8 cellular contexts compared by ENCODE assay signal in genomic region chr9:109182940-109183798, GRCh38. TPM values are rescaled to one million over a fixed set of nuclear protein-coding genes. Genes with fewer than 3 reads are reported as not detected.
A peak's percentile ranks its signal among the peaks of the same experiment; 100 is the strongest.
DNase-seq lines count a peak whose midpoint lies in the region; ATAC-seq and TF ChIP-seq lines count a peak whose summit lies in the region.

No MANE protein-coding gene starts in this region.

- peak; percentile 50 for DNase-seq in EL
- peak; percentile 72 for DNase-seq in H9
- peak; percentile 56 for DNase-seq in RPMI7951 (ENCODE audit: low read depth)
- peak; percentile 24 for DNase-seq in fibroblast of mammary gland (ENCODE audit: low read depth)
- DNase-seq in stimulated activated effector memory CD8-positive, alpha-beta T cell treated with anti-CD3 and anti-CD28 coated beads, Interleukin-12 subunit alpha, Interleukin-12 subunit beta, amount 100 ng/mL, for 72 hours (ENCODE audit: low spot score in 2 of 2) = no peak
- DNase-seq in Ammon's horn (ENCODE audit: low spot score) = no peak
- DNase-seq in MV-4-11 (lab: John Stamatoyannopoulos, UW) = no peak

- H3K9me3 Mint-ChIP-seq in H9 = no peaks in the 10 kb centered on the region; a peak in 1 of 5 replicates
- no peaks in the 10 kb centered on the region for H3K9me3 Mint-ChIP-seq in stimulated activated effector memory CD8-positive, alpha-beta T cell treated with anti-CD3 and anti-CD28 coated beads, Interleukin-12 subunit alpha, Interleukin-12 subunit beta, amount 100 ng/mL, for 72 hours

- no peak overlapping the region for H3K4ac ChIP-seq in H9 (ENCODE audit: low read depth, low read length)

- H3K27me3 ChIP-seq in H9 (ENCODE audit: insufficient read depth, low read length) = no peaks in the 10 kb centered on the region

- H3K14ac ChIP-seq in H9 (ENCODE audit: insufficient read depth, low read length) = no peak overlapping the region

- H3K27me3 Mint-ChIP-seq in H9 (ENCODE audit: low read depth) = peaks cover 4% of the 10 kb centered on the region; the same call in 1 of the 2 replicates

- H2BK20ac ChIP-seq in H9 (ENCODE audit: low read depth, low read length, poor library complexity, severe bottlenecking) = no peak overlapping the region

- no peak overlapping the region for H3K4me3 Mint-ChIP-seq in H9
- H3K4me3 Mint-ChIP-seq in stimulated activated effector memory CD8-positive, alpha-beta T cell treated with anti-CD3 and anti-CD28 coated beads, Interleukin-12 subunit alpha, Interleukin-12 subunit beta, amount 100 ng/mL, for 72 hours = no peak overlapping the region

- no peaks in the 10 kb centered on the region for H3K79me1 ChIP-seq in H9 (ENCODE audit: insufficient read depth, low read depth, low read length, poor library complexity, severe bottlenecking)

- no peaks in the 10 kb centered on the region for H3K4me1 ChIP-seq in H9 (ENCODE audit: insufficient read depth, low read length)

- H2BK5ac ChIP-seq in H9 (ENCODE audit: insufficient read length, low read length) = no peak overlapping the region

- H3K18ac ChIP-seq in H9 (ENCODE audit: insufficient read length, low read depth, low read length) = no peak overlapping the region

- H3K56ac ChIP-seq in H9 (ENCODE audit: insufficient read length, low read depth, low read length) = no peak overlapping the region

- H2AFZ ChIP-seq in H9 (ENCODE audit: low read length) = no peak overlapping the region

- H3K9me3 ChIP-seq in H9 (ENCODE audit: control insufficient read depth, low read depth, low read length) = no peaks in the 10 kb centered on the region

- H4K8ac ChIP-seq in H9 (replicated peaks; ENCODE audit: insufficient read length, low read depth, low read length) = no peak overlapping the region

- H4K91ac ChIP-seq in H9 (ENCODE audit: insufficient read length, low read depth, low read length) = no peak overlapping the region

- no peak overlapping the region for H3K4me3 ChIP-seq in fibroblast of mammary gland (ENCODE audit: control insufficient read depth, low read depth, low read length)

- no peak overlapping the region for H2BK15ac ChIP-seq in H9 (ENCODE audit: low read depth, low read length)

- peak; percentile 38 for ATAC-seq in stimulated activated effector memory CD8-positive, alpha-beta T cell treated with anti-CD3 and anti-CD28 coated beads, Interleukin-12 subunit alpha, Interleukin-12 subunit beta, amount 100 ng/mL, for 72 hours
- no peak for ATAC-seq in GM18517 (IDR thresholded peaks at IDR 0.05; ENCODE audit: unreplicated experiment)

- H3K27ac Mint-ChIP-seq in H9 = no peak overlapping the region; a peak in 1 of 7 replicates
- H3K27ac Mint-ChIP-seq in stimulated activated effector memory CD8-positive, alpha-beta T cell treated with anti-CD3 and anti-CD28 coated beads, Interleukin-12 subunit alpha, Interleukin-12 subunit beta, amount 100 ng/mL, for 72 hours = no peak overlapping the region

- H2BK12ac ChIP-seq in H9 (ENCODE audit: insufficient read length, low read depth, low read length) = no peak overlapping the region

- H3K4me2 ChIP-seq in H9 (ENCODE audit: insufficient read depth, insufficient read length, low read length) = no peak overlapping the region

- H2AK5ac ChIP-seq in H9 (ENCODE audit: insufficient read length, low read length) = no peak overlapping the region

- TF ChIP-seq CTCF in H9 (conservative IDR thresholded peaks at IDR 0.05) = peak; percentile 58
- TF ChIP-seq CTCF in fibroblast of mammary gland (conservative IDR thresholded peaks at IDR 0.05; ENCODE audit: control insufficient read depth, insufficient read depth, low read depth, low read length) = peak; percentile 59

- H4K20me1 ChIP-seq in H9 (ENCODE audit: control insufficient read depth, insufficient read depth, insufficient read length) = no peaks in the 10 kb centered on the region

- peaks cover 4 to 6% of the 10 kb centered on the region in 2 experiments for H3K4me1 Mint-ChIP-seq in H9
- no peaks in the 10 kb centered on the region for H3K4me1 Mint-ChIP-seq in stimulated activated effector memory CD8-positive, alpha-beta T cell treated with anti-CD3 and anti-CD28 coated beads, Interleukin-12 subunit alpha, Interleukin-12 subunit beta, amount 100 ng/mL, for 72 hours

- H3T11ph ChIP-seq in H9 (ENCODE audit: low read length) = no peak overlapping the region

- no CpG with 5 or more reads among the region's 13 CpGs for WGBS in H9 (ENCODE audit: extremely low coverage, insufficient read length, low lambda C conversion rate)

- no peak overlapping the region for H3K23ac ChIP-seq in H9 (ENCODE audit: insufficient read length, low read depth, low read length)

- no peak overlapping the region for H2BK120ac ChIP-seq in H9 (ENCODE audit: low read depth, low read length, poor library complexity, severe bottlenecking)

- no peak overlapping the region for H4K5ac ChIP-seq in H9 (ENCODE audit: insufficient read length, low read depth, low read length)

- no peak overlapping the region for H3K9ac ChIP-seq in H9 (ENCODE audit: extremely low read depth, insufficient read length, low read length)

- no peaks in the 10 kb centered on the region for H3K36me3 Mint-ChIP-seq in H9 (ENCODE audit: insufficient read depth in 1 of 3, low read depth in 3 of 3)
- no peaks in the 10 kb centered on the region for H3K36me3 Mint-ChIP-seq in stimulated activated effector memory CD8-positive, alpha-beta T cell treated with anti-CD3 and anti-CD28 coated beads, Interleukin-12 subunit alpha, Interleukin-12 subunit beta, amount 100 ng/mL, for 72 hours

- H3K23me2 ChIP-seq in H9 (ENCODE audit: insufficient read length, low read depth, low read length, poor library complexity, severe bottlenecking) = no peaks in the 10 kb centered on the region

- no peaks in the 10 kb centered on the region for H3K79me2 ChIP-seq in H9 (ENCODE audit: insufficient read depth, low read length)

- no peak overlapping the region for H3K27ac ChIP-seq in H9 (ENCODE audit: insufficient read length, low read depth, low read length)

RNA-seq across cellular contexts. Expression of gene FRRS1L, which starts 16.1 kb away (rescaled TPM):
- total RNA-seq in H9 (2021) = 3.3 and 3.5 TPM in 2 replicates
- total RNA-seq in RPMI7951 (2014; rRNA removed; shearing (Covaris generic)) = not detected in 2 replicates

Comparison
In these comparisons a context has a peak if more than half of its experiments do, and no peak if none do; other contexts are left out.
1. DNase-seq: peak in EL (single experiment), H9 (single experiment), RPMI7951 (single experiment) and fibroblast of mammary gland (single experiment); none in stimulated activated effector memory CD8-positive, alpha-beta T cell treated with anti-CD3 and anti-CD28 coated beads, Interleukin-12 subunit alpha, Interleukin-12 subunit beta, amount 100 ng/mL, for 72 hours (0 of 2), Ammon's horn (single experiment) and MV-4-11 (single experiment).